In genomic region chr12:12685305-12685704, GRCh38 we compare ENCODE assay signal across 11 cellular contexts.
DNase-seq lines count a peak whose midpoint lies in the region; ATAC-seq lines count a peak whose summit lies in the region.
"Had no signal": no experiment of that assay in that cellular context is flagged by ENCODE, and none has a peak within 500 bp of the region (broad histone marks: within the 10 kb centered on the region; RNA-seq: fewer than 3 reads in every experiment).

No MANE protein-coding gene starts in this region.

- ATAC-seq in HG03039 (IDR thresholded peaks at IDR 0.05; ENCODE audit: unreplicated experiment) (no peak), HG03571 (IDR thresholded peaks at IDR 0.05; ENCODE audit: unreplicated experiment) (no peak)

- DNase-seq in NCI-H2029 (lab: John Stamatoyannopoulos, UW) (peak; percentile 43), NCI-H2029 treated with DMSO at 0.1 percent for 48 hours (lab: John Stamatoyannopoulos, UW) (no peak), NCI-H69 (lab: John Stamatoyannopoulos, UW) (peak; percentile 18), globus pallidus (ENCODE audit: low spot score) (peak; percentile 48), posterior cingulate gyrus (peak in 9 of 10 donors; percentile 13 to 92 (median 51))
- DNase-seq in activated CD4-positive, alpha-beta T cell treated with anti-CD3 and anti-CD28 coated beads, Interleukin-2, amount 50 U/mL, for 1 hour = no peak
- DNase-seq: activated B cell treated with CpG ODN at 0.5 μM for 24 hours; activated CD8-positive, alpha-beta memory T cell treated with anti-CD3 and anti-CD28 coated beads, Interleukin-2, amount 50 U/mL, for 48 hours; left lung had no signal

- intact Hi-C loops in posterior cingulate gyrus (cut with DNase I) = no loop called here

Comparison
In these comparisons a context has a peak if more than half of its experiments do, and no peak if none do; other contexts are left out.
1. DNase-seq: peak in NCI-H2029 (single experiment), NCI-H69 (single experiment), globus pallidus (single experiment) and posterior cingulate gyrus (9 of 10); none in NCI-H2029 treated with DMSO at 0.1 percent for 48 hours (single experiment) and activated CD4-positive, alpha-beta T cell treated with anti-CD3 and anti-CD28 coated beads, Interleukin-2, amount 50 U/mL, for 1 hour (single experiment).